In the genomic region with DNA sequence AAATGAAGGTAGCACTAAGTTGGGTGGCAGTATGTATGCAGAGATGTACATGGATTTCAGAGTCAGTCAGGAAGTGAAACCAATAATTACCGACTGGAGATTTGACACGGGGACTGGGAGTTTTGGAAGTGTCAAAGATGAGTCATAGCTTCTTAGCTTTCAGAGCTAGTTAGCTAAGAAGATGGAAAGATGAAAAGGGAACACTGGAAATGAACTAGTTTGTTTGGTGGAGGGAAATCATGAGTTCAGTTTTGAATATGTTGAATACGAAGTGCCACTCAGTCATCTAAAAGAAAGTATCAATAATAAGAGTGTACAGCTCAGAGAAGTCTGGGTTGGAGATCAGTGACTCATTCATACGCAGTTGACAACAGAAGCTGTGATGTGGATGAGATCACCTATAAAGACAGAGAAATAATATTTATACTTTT, we compare ENCODE assay signal across 1 cellular context.
TF ChIP-seq lines count a peak whose summit lies in the region.

No MANE protein-coding gene starts in this region.

TF ChIP-seq in HCT116, 20 proteins besides CTCF, POLR2A, EP300 and RAD21:
- TF ChIP-seq SRF (IDR thresholded peaks at IDR 0.05; ENCODE audit: low read depth) (no peak), JUND (IDR thresholded peaks at IDR 0.05) (peak; percentile 18; the same call in 1 of the 2 replicates)
- TF ChIP-seq, protein P1, sequence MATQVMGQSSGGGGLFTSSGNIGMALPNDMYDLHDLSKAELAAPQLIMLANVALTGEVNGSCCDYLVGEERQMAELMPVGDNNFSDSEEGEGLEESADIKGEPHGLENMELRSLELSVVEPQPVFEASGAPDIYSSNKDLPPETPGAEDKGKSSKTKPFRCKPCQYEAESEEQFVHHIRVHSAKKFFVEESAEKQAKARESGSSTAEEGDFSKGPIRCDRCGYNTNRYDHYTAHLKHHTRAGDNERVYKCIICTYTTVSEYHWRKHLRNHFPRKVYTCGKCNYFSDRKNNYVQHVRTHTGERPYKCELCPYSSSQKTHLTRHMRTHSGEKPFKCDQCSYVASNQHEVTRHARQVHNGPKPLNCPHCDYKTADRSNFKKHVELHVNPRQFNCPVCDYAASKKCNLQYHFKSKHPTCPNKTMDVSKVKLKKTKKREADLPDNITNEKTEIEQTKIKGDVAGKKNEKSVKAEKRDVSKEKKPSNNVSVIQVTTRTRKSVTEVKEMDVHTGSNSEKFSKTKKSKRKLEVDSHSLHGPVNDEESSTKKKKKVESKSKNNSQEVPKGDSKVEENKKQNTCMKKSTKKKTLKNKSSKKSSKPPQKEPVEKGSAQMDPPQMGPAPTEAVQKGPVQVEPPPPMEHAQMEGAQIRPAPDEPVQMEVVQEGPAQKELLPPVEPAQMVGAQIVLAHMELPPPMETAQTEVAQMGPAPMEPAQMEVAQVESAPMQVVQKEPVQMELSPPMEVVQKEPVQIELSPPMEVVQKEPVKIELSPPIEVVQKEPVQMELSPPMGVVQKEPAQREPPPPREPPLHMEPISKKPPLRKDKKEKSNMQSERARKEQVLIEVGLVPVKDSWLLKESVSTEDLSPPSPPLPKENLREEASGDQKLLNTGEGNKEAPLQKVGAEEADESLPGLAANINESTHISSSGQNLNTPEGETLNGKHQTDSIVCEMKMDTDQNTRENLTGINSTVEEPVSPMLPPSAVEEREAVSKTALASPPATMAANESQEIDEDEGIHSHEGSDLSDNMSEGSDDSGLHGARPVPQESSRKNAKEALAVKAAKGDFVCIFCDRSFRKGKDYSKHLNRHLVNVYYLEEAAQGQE (IDR thresholded peaks at IDR 0.05; ENCODE audit: low read depth), result no peak
